ENCODE assay signal across 38 cellular contexts in genomic region chr1:38105267-38105666, GRCh38. TPM values are rescaled to one million over a fixed set of nuclear protein-coding genes. Genes with fewer than 3 reads are reported as not detected.
"Had no signal": no experiment of that assay in that cellular context is flagged by ENCODE, and none has a peak within 500 bp of the region (broad histone marks: within the 10 kb centered on the region; RNA-seq: fewer than 3 reads in every experiment).

No MANE protein-coding gene starts in this region.

- H3K9me3 ChIP-seq: MG63 had no signal

- DNase-seq: Karpas-422, Kasumi-1, MG63, MM.1S, MV-4-11, NCI-H1048, NCI-H1092, NCI-H1092 treated with DMSO at 0.1 percent for 48 hours, NCI-H1105, NCI-H1105 treated with DMSO at 0.1 percent for 48 hours, NCI-H1417, NCI-H1417 treated with DMSO at 0.1 percent for 48 hours, NCI-H1436, NCI-H1436 treated with DMSO at 0.1 percent for 48 hours, NCI-H146, NCI-H1694, NCI-H1694 treated with DMSO at 0.1 percent for 48 hours, NCI-H187, NCI-H187 treated with DMSO at 0.1 percent for 48 hours, NCI-H1930, NCI-H2029, NCI-H2029 treated with DMSO at 0.1 percent for 48 hours, NCI-H2081, NCI-H2081 treated with DMSO at 0.1 percent for 48 hours, NCI-H2107, NCI-H2171, NCI-H2171 treated with DMSO at 0.1 percent for 48 hours, NCI-H2227 treated with DMSO at 0.1 percent for 48 hours, NCI-H226, NCI-H345, NCI-H446, NCI-H446 treated with DMSO at 0.1 percent for 48 hours, NCI-H510A, NCI-H510A treated with DMSO at 0.1 percent for 48 hours had no signal

- H3K27me3 ChIP-seq: MG63 had no signal

- H3K9ac ChIP-seq: KMS-11 had no signal

- H3K4me3 ChIP-seq: MG63 had no signal

- H3K27ac ChIP-seq: KMS-11 had no signal

- H3K4me2 ChIP-seq: KMS-11 had no signal

- H3K36me3 ChIP-seq: MG63 had no signal

RNA-seq across cellular contexts. Expression of gene POU3F1, which starts 58.7 kb away (rescaled TPM):
- total RNA-seq: LHCN-M2, M059J, NCI-H460 had no signal
